ENCODE assay signal across 11 cellular contexts in genomic region chr9:105994970-105995369, GRCh38.
DNase-seq lines count a peak whose midpoint lies in the region; ATAC-seq and TF ChIP-seq lines count a peak whose summit lies in the region.
"Had no signal": no experiment of that assay in that cellular context is flagged by ENCODE, and none has a peak within 500 bp of the region (broad histone marks: within the 10 kb centered on the region; RNA-seq: fewer than 3 reads in every experiment).

No MANE protein-coding gene starts in this region.

- H4K20me1 ChIP-seq in mammary epithelial cell (ENCODE audit: insufficient read depth, low read length): no peaks in the 10 kb centered on the region

- H3K9me3 ChIP-seq in mammary epithelial cell (replicated peaks; ENCODE audit: insufficient read depth, low read length): no peaks in the 10 kb centered on the region
- no peaks in the 10 kb centered on the region for H3K9me3 ChIP-seq in psoas muscle

- H3K36me3 ChIP-seq in mammary epithelial cell (ENCODE audit: insufficient read depth, low read length) (no peaks in the 10 kb centered on the region), psoas muscle (ENCODE audit: insufficient read depth in 1 of 2, low read depth in 1 of 2) (no peaks in the 10 kb centered on the region)

- dilution Hi-C loops in mammary epithelial cell (cut with HindIII; ENCODE audit: low sequenced_read_pairs): no loop called here

- intact Hi-C loops in mammary epithelial cell (cut with micrococcal nuclease) (no loop called here), psoas muscle (cut with DNase I) (loop anchor here in 1 of 2 donors (1.0 kb wide), 1 partner anchor 22 kb away; no protein-coding TSS in a partner anchor)

- H3K27ac ChIP-seq in mammary epithelial cell (ENCODE audit: insufficient read depth, low read depth, low read length) (no peak overlapping the region), psoas muscle (no peak overlapping the region)

- in situ Hi-C loops in mammary epithelial cell (cut with MboI; ENCODE audit: low sequenced_read_pairs in 2 of 2): no loop called here

- no TSS peak for BruUV-seq in mammary epithelial cell (replicated peaks; lab: Mats Ljungman, UMichigan)

- no peak overlapping the region for H3K4me3 ChIP-seq in mammary epithelial cell (replicated peaks in 1 of 3; ENCODE audit: insufficient read depth in 1 of 3, low read depth in 2 of 3, low read length in 3 of 3)
- H3K4me3 ChIP-seq in psoas muscle: no peak overlapping the region

- 57% methylated on average over 1 of the region's 2 CpGs for WGBS in mammary epithelial cell (ENCODE audit: low coverage, missing lambda C conversion rate)
- 64 to 67% (median 67%) methylated on average over 2 of the region's 2 CpGs for WGBS in psoas muscle, 3 donors

- no peaks in the 10 kb centered on the region for H3K27me3 ChIP-seq in mammary epithelial cell (ENCODE audit: insufficient read depth, low read length)
- H3K27me3 ChIP-seq in psoas muscle (ENCODE audit: insufficient read depth in 3 of 3, low read length in 2 of 3): no peaks in the 10 kb centered on the region

- H3K4me2 ChIP-seq in mammary epithelial cell (ENCODE audit: insufficient read depth, low read depth, low read length): no peak overlapping the region

- TF ChIP-seq CTCF in mammary epithelial cell (conservative IDR thresholded peaks at IDR 0.05 in 1 of 2, IDR thresholded peaks at IDR 0.05 in 1 of 2; ENCODE audit: extremely low read depth in 1 of 2, insufficient read depth in 1 of 2, low read depth in 1 of 2, low read length in 2 of 2): no peak
- no peak for TF ChIP-seq CTCF in psoas muscle (IDR thresholded peaks at IDR 0.05)

- H2AFZ ChIP-seq in mammary epithelial cell (ENCODE audit: low read depth, low read length): peak overlapping the region; percentile 47

- H3K9ac ChIP-seq in mammary epithelial cell (ENCODE audit: insufficient read depth, low read length): no peak overlapping the region

- H3K4me1 ChIP-seq in mammary epithelial cell (ENCODE audit: insufficient read depth, low read length) (peaks cover 10% of the 10 kb centered on the region), psoas muscle (no peaks in the 10 kb centered on the region)

- ATAC-seq in GM18861 (IDR thresholded peaks at IDR 0.05; ENCODE audit: unreplicated experiment) (peak; percentile 56), psoas muscle (peak in 3 of 4 donors; percentile 30 to 58 (median 36)), GM19397 (IDR thresholded peaks at IDR 0.05; ENCODE audit: unreplicated experiment) (no peak)

- no peak for TF ChIP-seq RAD21 in Ishikawa (IDR thresholded peaks at IDR 0.05; ENCODE audit: low read depth)

- no peaks in the 10 kb centered on the region for H3K79me2 ChIP-seq in mammary epithelial cell (ENCODE audit: insufficient read depth, low read length)

- TF ChIP-seq EP300 in Ishikawa (IDR thresholded peaks at IDR 0.05; ENCODE audit: borderline replicate concordance): no peak

- DNase-seq in mammary epithelial cell (peak; percentile 66), psoas muscle (no peak), cerebellar nuclear complex (lab: John Stamatoyannopoulos, UW) (no peak), DMS153 treated with DMSO at 0.1 percent for 48 hours (lab: John Stamatoyannopoulos, UW; ENCODE audit: unreplicated experiment) (no peak)
- DNase-seq in stimulated activated CD4-positive, alpha-beta T cell treated with anti-CD3 and anti-CD28 coated beads, Interleukin-4, amount 100 ng/mL, for 4 hours: no peak
- DNase-seq: activated T-cell treated with anti-CD3 and anti-CD28 coated beads, Interleukin-2, amount 50 U/mL, for 48 hours; NCI-H82; retina had no signal

- CTCF ChIA-PET in mammary epithelial cell (lab: Charles Lee; ENCODE audit: low non-redundant PET): no interaction called here

TF ChIP-seq in Ishikawa, 13 proteins besides CTCF, POLR2A, EP300 and RAD21:
- TF ChIP-seq EGR1 (IDR thresholded peaks at IDR 0.05): no peak
- 0 out of 2 replicates have a peak, but pooled peaks have one; percentile 8 for TF ChIP-seq USF1 (IDR thresholded peaks at IDR 0.05)
- no peak for TF ChIP-seq CEBPB (IDR thresholded peaks at IDR 0.05)
TF ChIP-seq in Ishikawa: peak in this region for 1.
